Comparison of ENCODE assay signal across 20 cellular contexts in genomic region chr6:141260627-141261015, GRCh38.
"Had no signal": no experiment of that assay in that cellular context is flagged by ENCODE, and none has a peak within 500 bp of the region (broad histone marks: within the 10 kb centered on the region; RNA-seq: fewer than 3 reads in every experiment).

No MANE protein-coding gene starts in this region.

- DNase-seq: activated B cell treated with CpG ODN at 0.5 μM for 24 hours; activated CD4-positive, alpha-beta T cell treated with anti-CD3 and anti-CD28 coated beads for 48 hours; activated CD8-positive, alpha-beta memory T cell treated with anti-CD3 and anti-CD28 coated beads, Interleukin-2, amount 50 U/mL, for 4 hours; activated CD8-positive, alpha-beta T cell treated with anti-CD3 and anti-CD28 coated beads, Interleukin-2, amount 10 ng/mL, durations not matched to agents 7 days and 5 days; activated naive CD8-positive, alpha-beta T cell treated with anti-CD3 and anti-CD28 coated beads for 36 hours; activated T-cell treated with anti-CD3 and anti-CD28 coated beads, Interleukin-2, amount 50 U/mL, for 72 hours; amygdala; effector memory CD8-positive, alpha-beta T cell; foreskin melanocyte; head of caudate nucleus; mesenchymal stem cell; natural killer cell; occipital lobe; stimulated activated CD4-positive, alpha-beta T cell treated with anti-CD3 and anti-CD28 coated beads, Interleukin-12 subunit alpha, Interleukin-12 subunit beta, amount 100 ng/mL, for 4 hours; stimulated activated CD4-positive, alpha-beta T cell treated with anti-CD3 and anti-CD28 coated beads, Interleukin-2, amount 100 ng/mL, for 24 hours; SW 1271; tibial artery had no signal

- H3K4me3 ChIP-seq: prostate gland, tibial artery, vagina had no signal

- ATAC-seq: activated CD8-positive, alpha-beta T cell treated with anti-CD3 and anti-CD28 coated beads, Interleukin-2, amount 10 ng/mL, durations not matched to agents 7 days and 5 days; effector memory CD8-positive, alpha-beta T cell; left lobe of liver had no signal

- H3K27me3 ChIP-seq: tibial artery, vagina had no signal

- H3K4me1 ChIP-seq: prostate gland, vagina had no signal

- H3K27ac ChIP-seq: prostate gland, tibial artery, vagina had no signal

- H3K9me3 ChIP-seq: prostate gland, tibial artery, vagina had no signal

- H3K36me3 ChIP-seq: prostate gland, tibial artery, vagina had no signal
